Comparison of ENCODE assay signal across 16 cellular contexts in the genomic region with DNA sequence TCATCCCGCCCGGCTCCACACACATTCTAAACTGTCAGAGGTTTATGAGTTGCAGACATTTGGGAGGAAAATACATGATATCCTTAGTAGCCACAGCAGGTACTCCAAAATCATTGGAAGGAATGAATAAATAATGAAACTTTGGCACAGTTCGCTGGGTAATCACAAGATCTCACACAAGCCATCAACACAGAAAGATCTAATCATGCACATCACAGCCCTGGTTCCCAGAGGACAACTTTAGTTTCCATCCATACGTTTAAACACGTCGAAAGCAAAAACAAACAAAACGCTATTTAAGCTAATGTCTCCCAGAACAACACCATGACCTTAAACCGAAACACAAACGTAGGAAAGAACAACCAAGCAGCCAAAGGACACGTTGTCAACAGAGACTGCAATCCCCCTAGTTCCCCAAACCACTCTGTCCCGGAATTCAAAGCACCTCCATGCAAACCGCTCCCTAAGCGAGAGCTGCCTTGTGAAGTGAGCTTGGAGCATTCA. TPM values are rescaled to one million over a fixed set of nuclear protein-coding genes. Genes with fewer than 3 reads are reported as not detected.
DNase-seq lines count a peak whose midpoint lies in the region; ATAC-seq and TF ChIP-seq lines count a peak whose summit lies in the region.
"Had no signal": no experiment of that assay in that cellular context is flagged by ENCODE, and none has a peak within 500 bp of the region (broad histone marks: within the 10 kb centered on the region; RNA-seq: fewer than 3 reads in every experiment).

No MANE protein-coding gene starts in this region.

- WGBS in GM23248 (ENCODE audit: low coverage in 1 of 2, low lambda C conversion rate in 2 of 2, missing lambda C conversion rate in 2 of 2), 2 experiments: 76 to 77% methylated on average over 13 of the region's 13 CpGs

- ATAC-seq in left cardiac atrium (no peak), GM18505 (IDR thresholded peaks at IDR 0.05; ENCODE audit: unreplicated experiment) (no peak), GM18861 (IDR thresholded peaks at IDR 0.05; ENCODE audit: unreplicated experiment) (no peak)
- ATAC-seq: lower lobe of right lung; stimulated activated naive B cell treated with anti-CD40 and anti-IgM and Interleukin-4, amounts not matched to agents 10 μg/mL and 1 μg/mL and 100 μg/mL, for 72 hours had no signal

- H3K4me2 ChIP-seq in GM23248 (ENCODE audit: unreplicated experiment): no peak overlapping the region

- in situ Hi-C loops in GM23248 (cut with MboI): no loop called here

- TF ChIP-seq POLR2A in GM18505 (IDR thresholded peaks at IDR 0.05; ENCODE audit: borderline replicate concordance, extremely low read depth, insufficient read depth, insufficient read length): no peak

- no peaks in the 10 kb centered on the region for H3K79me2 ChIP-seq in GM23248 (ENCODE audit: insufficient read depth)

- H3K36me3 ChIP-seq in right atrium auricular region (peaks cover 11% of the 10 kb centered on the region), rectal smooth muscle tissue (ENCODE audit: control insufficient read depth, insufficient read depth, low read length) (peaks cover 3% of the 10 kb centered on the region), GM23248 (ENCODE audit: low read depth) (no peaks in the 10 kb centered on the region)
- H3K36me3 ChIP-seq: lower lobe of right lung had no signal

- no peaks in the 10 kb centered on the region for H3K9me2 ChIP-seq in GM23248 (ENCODE audit: insufficient read depth)

- H3K4me3 ChIP-seq in right atrium auricular region (no peak overlapping the region), rectal smooth muscle tissue (ENCODE audit: low read length) (no peak overlapping the region), GM23248 (no peak overlapping the region)
- H3K4me3 ChIP-seq: lower lobe of right lung had no signal

- no peaks in the 10 kb centered on the region for H3K9me3 ChIP-seq in right atrium auricular region
- no peaks in the 10 kb centered on the region for H3K9me3 ChIP-seq in GM23248 (ENCODE audit: low read depth)
- H3K9me3 ChIP-seq: lower lobe of right lung had no signal

- H4K20me1 ChIP-seq in GM23248 (ENCODE audit: insufficient read depth): no peaks in the 10 kb centered on the region

- H3K9ac ChIP-seq in rectal smooth muscle tissue (ENCODE audit: low read length): no peak overlapping the region
- H3K9ac ChIP-seq in GM23248: no peak overlapping the region

- H3K4me3 Mint-ChIP-seq in glutamatergic neuron (ENCODE audit: unreplicated experiment): peak overlapping the region; percentile 41
- H3K4me3 Mint-ChIP-seq: naive B cell; stimulated activated naive B cell treated with anti-CD40 and anti-IgM and Interleukin-4, amounts not matched to agents 10 μg/mL and 1 μg/mL and 100 μg/mL, for 72 hours; T-helper 2 cell treated with Interferon-gamma antibody and Interleukin-4, amounts not matched to agents 5 μg/mL and 100 μg/mL, for 36 hours had no signal

- H3K4me1 ChIP-seq in right atrium auricular region: peaks cover 0 to 71% of the 10 kb centered on the region in 2 donors
- H3K4me1 ChIP-seq in rectal smooth muscle tissue (ENCODE audit: control insufficient read depth, insufficient read depth, low read length): peaks cover 48% of the 10 kb centered on the region
- peaks cover 17% of the 10 kb centered on the region for H3K4me1 ChIP-seq in GM23248 (ENCODE audit: insufficient read depth)

- no peaks in the 10 kb centered on the region for H3K27me3 ChIP-seq in right atrium auricular region
- no peaks in the 10 kb centered on the region for H3K27me3 ChIP-seq in rectal smooth muscle tissue (ENCODE audit: control insufficient read depth, insufficient read depth, low read length)
- H3K27me3 ChIP-seq in GM23248 (replicated peaks; ENCODE audit: insufficient read depth): no peaks in the 10 kb centered on the region

- intact Hi-C loops in left cardiac atrium (cut with DNase I): no loop called here

- H3K4me1 Mint-ChIP-seq in glutamatergic neuron (ENCODE audit: low read depth, unreplicated experiment): peaks cover 49% of the 10 kb centered on the region
- H3K4me1 Mint-ChIP-seq: naive B cell; stimulated activated naive B cell treated with anti-CD40 and anti-IgM and Interleukin-4, amounts not matched to agents 10 μg/mL and 1 μg/mL and 100 μg/mL, for 72 hours had no signal

- H3K27ac ChIP-seq in right atrium auricular region (peak overlapping the region; percentile 44 to 54), rectal smooth muscle tissue (ENCODE audit: low read depth, low read length) (peak overlapping the region; percentile 18), GM23248 (no peak overlapping the region)
- H3K27ac ChIP-seq: lower lobe of right lung had no signal

- H2AFZ ChIP-seq in GM23248: no peak overlapping the region

- H3F3A ChIP-seq in GM23248 (ENCODE audit: insufficient read depth): peaks cover 7% of the 10 kb centered on the region

- DNase-seq in right atrium auricular region (ENCODE audit: low spot score) (no peak), left cardiac atrium (no peak), glutamatergic neuron (no peak), kidney glomerular epithelial cell (lab: John Stamatoyannopoulos, UW) (no peak), GM23248 (no peak)
- DNase-seq: activated effector memory CD4-positive, alpha-beta T cell treated with Interleukin-2 at 50 U/mL for 16 hours; amygdala; CD8-positive, alpha-beta memory T cell; lower lobe of right lung; naive B cell; NCI-H510A treated with DMSO at 0.1 percent for 48 hours; stimulated activated naive B cell treated with anti-CD40 and anti-IgM and Interleukin-4, amounts not matched to agents 10 μg/mL and 1 μg/mL and 100 μg/mL, for 72 hours had no signal

- peaks cover 15% of the 10 kb centered on the region for H3K9me3 Mint-ChIP-seq in glutamatergic neuron (ENCODE audit: unreplicated experiment)
- H3K9me3 Mint-ChIP-seq: CD8-positive, alpha-beta memory T cell; stimulated activated naive B cell treated with anti-CD40 and anti-IgM and Interleukin-4, amounts not matched to agents 10 μg/mL and 1 μg/mL and 100 μg/mL, for 72 hours; T-helper 2 cell treated with Interferon-gamma antibody and Interleukin-4, amounts not matched to agents 5 μg/mL and 100 μg/mL, for 36 hours had no signal

- H3K27ac Mint-ChIP-seq in glutamatergic neuron (ENCODE audit: unreplicated experiment): peak overlapping the region; percentile 79
- H3K27ac Mint-ChIP-seq: CD8-positive, alpha-beta memory T cell; stimulated activated naive B cell treated with anti-CD40 and anti-IgM and Interleukin-4, amounts not matched to agents 10 μg/mL and 1 μg/mL and 100 μg/mL, for 72 hours; T-helper 2 cell treated with Interferon-gamma antibody and Interleukin-4, amounts not matched to agents 5 μg/mL and 100 μg/mL, for 36 hours had no signal

- H3K36me3 Mint-ChIP-seq in glutamatergic neuron (ENCODE audit: unreplicated experiment): no peaks in the 10 kb centered on the region
- H3K36me3 Mint-ChIP-seq: CD8-positive, alpha-beta memory T cell; naive B cell; stimulated activated naive B cell treated with anti-CD40 and anti-IgM and Interleukin-4, amounts not matched to agents 10 μg/mL and 1 μg/mL and 100 μg/mL, for 72 hours had no signal

- no peak for TF ChIP-seq CTCF in right atrium auricular region (IDR thresholded peaks at IDR 0.05)
- no peak for TF ChIP-seq CTCF in glutamatergic neuron (IDR thresholded peaks at IDR 0.05; ENCODE audit: partially characterized antibody, unreplicated experiment)

- H3K27me3 Mint-ChIP-seq in glutamatergic neuron (ENCODE audit: unreplicated experiment): peaks cover 8% of the 10 kb centered on the region
- H3K27me3 Mint-ChIP-seq: stimulated activated naive B cell treated with anti-CD40 and anti-IgM and Interleukin-4, amounts not matched to agents 10 μg/mL and 1 μg/mL and 100 μg/mL, for 72 hours had no signal

RNA-seq across cellular contexts. Expression of a gene that starts 12.3 kb away (rescaled TPM):
- total RNA-seq in right atrium auricular region: 100 to 1,000 TPM; 260 to 340 TPM
- 100 to 1,000 TPM; 203 to 250 TPM for total RNA-seq in left cardiac atrium
- total RNA-seq in glutamatergic neuron (ENCODE audit: unreplicated experiment): 117 TPM
- total RNA-seq in GM23248 (2014; rRNA removed; shearing (Covaris generic)): 6.6 and 7.3 TPM in 2 replicates
- polyA plus RNA-seq in GM23248 (2016; fragmentation: Nextera tagmentation; extraction: Ambion mirVana): 5.9 and 11.0 TPM in 2 replicates

Comparison
In these comparisons a context has a peak if more than half of its experiments do, and no peak if none do; other contexts are left out.
1. RNA of a gene that starts 12.3 kb away (total RNA-seq): 260 to 340 TPM in right atrium auricular region, 203 to 250 TPM in left cardiac atrium and 117 TPM in glutamatergic neuron (single experiment); 6.6 to 7.3 TPM in GM23248; every median in the first group is over 10 times any median in the second.